ENCODE assay signal across 8 cellular contexts in the genomic region with DNA sequence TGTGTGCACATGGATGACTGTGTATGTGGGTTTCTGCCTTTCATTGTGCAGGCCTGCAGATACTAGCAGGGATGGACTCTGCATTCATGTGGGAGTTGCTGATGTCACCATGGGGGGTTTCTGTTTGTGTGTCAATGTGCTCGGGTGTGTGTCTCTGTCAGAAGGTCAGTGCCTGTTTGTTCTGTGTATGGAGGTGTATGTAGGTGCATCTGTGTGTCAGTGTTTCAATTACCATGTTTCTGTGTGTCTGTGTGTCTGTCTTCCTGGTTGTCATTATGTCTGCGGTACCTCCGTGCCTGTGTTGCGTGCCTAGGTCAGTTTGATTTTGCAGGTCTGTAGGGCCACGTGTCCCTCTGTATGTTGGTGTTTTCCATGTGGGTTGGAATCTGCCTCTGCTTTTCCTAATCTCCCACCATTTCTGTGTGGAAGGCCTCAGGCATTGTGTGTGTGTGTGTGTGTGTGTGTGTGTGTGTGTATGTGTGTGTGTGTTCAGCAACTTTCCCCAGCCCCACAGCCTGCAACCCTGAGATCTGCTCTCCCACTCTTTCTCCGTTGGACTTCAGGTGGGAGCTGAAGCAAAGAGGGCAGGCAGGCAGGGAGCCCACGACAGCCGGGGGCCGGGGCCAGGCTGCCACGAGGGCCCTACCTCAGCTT. TPM values are rescaled to one million over a fixed set of nuclear protein-coding genes. Genes with fewer than 3 reads are reported as not detected.
DNase-seq lines count a peak whose midpoint lies in the region; ATAC-seq, FAIRE-seq and TF ChIP-seq lines count a peak whose summit lies in the region.

No MANE protein-coding gene starts in this region.

- 32 to 51% (median 32%) methylated on average over 10 of the region's 10 CpGs for WGBS in psoas muscle, 3 donors

- peak overlapping the region; percentile 40 to 62 for H3K9ac ChIP-seq in duodenal mucosa (ENCODE audit: low read depth in 1 of 2, low read length in 2 of 2)

- H3K4me1 ChIP-seq in duodenal mucosa (ENCODE audit: control insufficient read depth in 1 of 2, insufficient read depth in 2 of 2, low read length in 2 of 2) (peaks cover 57 to 60% of the 10 kb centered on the region in 2 donors), psoas muscle (peaks cover 69% of the 10 kb centered on the region)

- ATAC-seq in psoas muscle, result no peak
- ATAC-seq in HG03196 (IDR thresholded peaks at IDR 0.05; ENCODE audit: unreplicated experiment), result no peak
- no peak for ATAC-seq in GM18907 (IDR thresholded peaks at IDR 0.05; ENCODE audit: unreplicated experiment)

- H3K27ac ChIP-seq in duodenal mucosa (ENCODE audit: low read depth, low read length) (peak overlapping the region; percentile 53), psoas muscle (peak overlapping the region; percentile 94)

- H3K4me3 ChIP-seq in duodenal mucosa (ENCODE audit: low read depth in 1 of 2, low read length in 2 of 2) (peak overlapping the region; percentile 5 to 60), psoas muscle (peak overlapping the region; percentile 71)

- no peaks in the 10 kb centered on the region for H3K36me3 ChIP-seq in duodenal mucosa (ENCODE audit: control insufficient read depth in 1 of 2, insufficient read depth in 2 of 2, low read length in 2 of 2)
- H3K36me3 ChIP-seq in psoas muscle (ENCODE audit: insufficient read depth in 1 of 2, low read depth in 1 of 2), result no peaks in the 10 kb centered on the region

- H3K9me3 ChIP-seq in duodenal mucosa (ENCODE audit: control insufficient read depth in 1 of 2, low read length in 2 of 2) (no peaks in the 10 kb centered on the region), psoas muscle (no peaks in the 10 kb centered on the region)

- DNase-seq in GM12892 (ENCODE audit: insufficient read length), result no peak
- peak; percentile 70 for DNase-seq in NCI-H82 (lab: John Stamatoyannopoulos, UW)
- peak in 1 of 2 donors; percentile 34 for DNase-seq in psoas muscle
- DNase-seq in hepatic stellate cell (ENCODE audit: low spot score), result no peak
- DNase-seq in NCI-H2227 treated with DMSO at 0.1 percent for 48 hours (lab: John Stamatoyannopoulos, UW), result no peak

- FAIRE-seq in GM12892 (lab: Jason Lieb, UNC), result peak; percentile 42

- intact Hi-C loops in psoas muscle (cut with DNase I), result loop anchor here in 1 of 2 donors (2.0 kb wide), 1 partner anchor 76 kb away; no protein-coding TSS in a partner anchor

- no peak for TF ChIP-seq POLR2A in GM12892 (IDR thresholded peaks at IDR 0.05; ENCODE audit: low read depth, low read length)

- no peak for TF ChIP-seq CTCF in psoas muscle (IDR thresholded peaks at IDR 0.05)

- H3K27me3 ChIP-seq in duodenal mucosa (ENCODE audit: control insufficient read depth in 1 of 2, insufficient read depth in 2 of 2, low read length in 2 of 2), result no peaks in the 10 kb centered on the region
- H3K27me3 ChIP-seq in psoas muscle (ENCODE audit: insufficient read depth in 3 of 3, low read length in 2 of 3), result no peaks in the 10 kb centered on the region

RNA-seq across cellular contexts. Expression of gene WASF2, which starts 36.7 kb away (rescaled TPM):
- polyA plus RNA-seq in GM12892 (2012; ENCODE audit: missing spikeins), result 50.0 TPM
- 10 to 100 TPM; 29.4 to 40.6 (median 35.9) TPM for total RNA-seq in psoas muscle
- 10 to 100 TPM in 2 of 3 donors, 1 to 10 TPM in 1; 7.9 to 14.2 (median 11.3) TPM for polyA plus RNA-seq in psoas muscle
